26 cellular contexts compared by ENCODE assay signal in genomic region chr9:31027678-31028077, GRCh38.
DNase-seq lines count a peak whose midpoint lies in the region; ATAC-seq and FAIRE-seq lines count a peak whose summit lies in the region.
"Had no signal": no experiment of that assay in that cellular context is flagged by ENCODE, and none has a peak within 500 bp of the region (broad histone marks: within the 10 kb centered on the region; RNA-seq: fewer than 3 reads in every experiment).

No MANE protein-coding gene starts in this region.

- H3K27me3 Mint-ChIP-seq in activated naive CD4-positive, alpha-beta T cell treated with anti-CD3 and anti-CD28 coated beads for 36 hours (ENCODE audit: low read depth) = no peaks in the 10 kb centered on the region
- H3K27me3 Mint-ChIP-seq: CD4-positive, alpha-beta memory T cell had no signal

- FAIRE-seq in islet of Langerhans (lab: Jason Lieb, UNC) = peak; percentile 70
- FAIRE-seq: GM18507, HTR-8/SVneo had no signal

- H3K4me1 Mint-ChIP-seq in activated naive CD4-positive, alpha-beta T cell treated with anti-CD3 and anti-CD28 coated beads for 36 hours (ENCODE audit: low read depth) = peaks cover 11% of the 10 kb centered on the region

- no peak for ATAC-seq in HG03280 (IDR thresholded peaks at IDR 0.05; ENCODE audit: unreplicated experiment)
- ATAC-seq: GM23338 had no signal

- peak; percentile 10 for DNase-seq in NCI-H748 (lab: John Stamatoyannopoulos, UW; ENCODE audit: unreplicated experiment)
- no peak for DNase-seq in NCI-H748 treated with DMSO at 0.1 percent for 48 hours (lab: John Stamatoyannopoulos, UW)
- DNase-seq in DMS53 treated with DMSO at 0.1 percent for 48 hours (lab: John Stamatoyannopoulos, UW; ENCODE audit: unreplicated experiment) = peak; percentile 20
- DNase-seq in NCI-H82 treated with DMSO at 0.1 percent for 48 hours (lab: John Stamatoyannopoulos, UW; ENCODE audit: unreplicated experiment) = peak; percentile 42
- DNase-seq in activated naive CD4-positive, alpha-beta T cell treated with anti-CD3 and anti-CD28 coated beads, Interleukin-2, amount 50 U/mL, for 16 hours = no peak
- no peak for DNase-seq in activated naive CD4-positive, alpha-beta T cell treated with anti-CD3 and anti-CD28 coated beads for 36 hours
- DNase-seq: C1 segment of cervical spinal cord; CD4-positive, alpha-beta memory T cell; COR-L47; DMS153; H9; KG1; MG63; NCI-H1105 treated with DMSO at 0.1 percent for 48 hours; NCI-H1694 treated with DMSO at 0.1 percent for 48 hours; NCI-H526 treated with DMSO at 0.1 percent for 48 hours; NK-92 treated with Interleukin-12 subunit alpha and Interleukin-12 subunit beta, amount 100 ng/mL, for 24 hours; Right ventricle myocardium superior; RPMI8226; T-helper 1 cell had no signal

- CTCF ChIA-PET in activated naive CD4-positive, alpha-beta T cell treated with anti-CD3 and anti-CD28 coated beads for 36 hours (lab: Charles Lee) = no interaction called here

- H3K36me3 Mint-ChIP-seq in activated naive CD4-positive, alpha-beta T cell treated with anti-CD3 and anti-CD28 coated beads for 36 hours (ENCODE audit: low read depth) = no peaks in the 10 kb centered on the region
- H3K36me3 Mint-ChIP-seq: CD4-positive, alpha-beta memory T cell had no signal

- intact Hi-C loops in activated naive CD4-positive, alpha-beta T cell treated with anti-CD3 and anti-CD28 coated beads for 36 hours (cut with micrococcal nuclease) = no loop called here

- no peak overlapping the region for H3K4me3 Mint-ChIP-seq in activated naive CD4-positive, alpha-beta T cell treated with anti-CD3 and anti-CD28 coated beads for 36 hours
- H3K4me3 Mint-ChIP-seq: CD4-positive, alpha-beta memory T cell; GM23338; H9; T-helper 2 cell treated with Interferon-gamma antibody and Interleukin-4, amounts not matched to agents 5 μg/mL and 100 μg/mL, for 36 hours had no signal

- no peaks in the 10 kb centered on the region for H3K9me3 Mint-ChIP-seq in activated naive CD4-positive, alpha-beta T cell treated with anti-CD3 and anti-CD28 coated beads for 36 hours
- H3K9me3 Mint-ChIP-seq: CD4-positive, alpha-beta memory T cell; GM23338; H9; T-helper 2 cell treated with Interferon-gamma antibody and Interleukin-4, amounts not matched to agents 5 μg/mL and 100 μg/mL, for 36 hours had no signal

- no peak overlapping the region for H3K27ac Mint-ChIP-seq in activated naive CD4-positive, alpha-beta T cell treated with anti-CD3 and anti-CD28 coated beads for 36 hours
- H3K27ac Mint-ChIP-seq: CD4-positive, alpha-beta memory T cell; GM23338; H9; T-helper 2 cell treated with Interferon-gamma antibody and Interleukin-4, amounts not matched to agents 5 μg/mL and 100 μg/mL, for 36 hours had no signal

Comparison
In these comparisons a context has a peak if more than half of its experiments do, and no peak if none do; other contexts are left out.
1. DNase-seq: peak in NCI-H748 (single experiment), DMS53 treated with DMSO at 0.1 percent for 48 hours (single experiment) and NCI-H82 treated with DMSO at 0.1 percent for 48 hours (single experiment); none in NCI-H748 treated with DMSO at 0.1 percent for 48 hours (single experiment), activated naive CD4-positive, alpha-beta T cell treated with anti-CD3 and anti-CD28 coated beads, Interleukin-2, amount 50 U/mL, for 16 hours (single experiment) and activated naive CD4-positive, alpha-beta T cell treated with anti-CD3 and anti-CD28 coated beads for 36 hours (single experiment).